In the genomic region with DNA sequence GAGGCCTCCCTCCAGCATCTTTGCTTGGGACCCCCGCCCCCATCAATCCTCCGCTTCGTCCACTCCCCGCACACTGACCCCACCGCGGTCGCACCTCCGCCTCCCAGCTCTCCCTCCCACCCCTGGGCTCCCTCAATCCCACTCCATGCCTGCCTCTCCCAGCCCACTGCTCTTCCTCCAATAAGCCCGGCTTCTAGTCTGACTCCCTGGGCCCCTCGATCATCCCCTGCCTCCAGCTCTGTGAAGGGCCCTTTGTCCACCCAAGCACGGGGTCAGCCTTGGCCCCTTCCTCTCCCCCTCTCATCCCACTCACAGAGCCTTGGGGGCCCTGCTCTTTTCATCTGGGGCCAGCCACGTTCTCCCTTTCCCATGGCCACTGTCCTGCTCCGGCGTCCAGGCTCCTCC, we compare ENCODE assay signal across 8 cellular contexts. TPM values are rescaled to one million over a fixed set of nuclear protein-coding genes. Genes with fewer than 3 reads are reported as not detected.
DNase-seq lines count a peak whose midpoint lies in the region; ATAC-seq and TF ChIP-seq lines count a peak whose summit lies in the region.

No MANE protein-coding gene starts in this region.

- TF ChIP-seq EP300 in suprapubic skin (IDR thresholded peaks at IDR 0.05): no peak

- H3K4me3 ChIP-seq in adipocyte (ENCODE audit: low read length) (peak overlapping the region; percentile 87), left lung (peak overlapping the region; percentile 41 to 54), suprapubic skin (peak overlapping the region; percentile 72)

- H3K27me3 Mint-ChIP-seq in T-helper 2 cell treated with Interferon-gamma antibody and Interleukin-4, amounts not matched to agents 5 μg/mL and 100 μg/mL, for 36 hours (ENCODE audit: low read depth): peaks cover 31% of the 10 kb centered on the region

- peaks cover 2% of the 10 kb centered on the region for H3K36me3 Mint-ChIP-seq in T-helper 2 cell treated with Interferon-gamma antibody and Interleukin-4, amounts not matched to agents 5 μg/mL and 100 μg/mL, for 36 hours (ENCODE audit: low read depth)

- no peak for ATAC-seq in left lung
- ATAC-seq in foreskin keratinocyte: no peak
- ATAC-seq in GM18907 (IDR thresholded peaks at IDR 0.05; ENCODE audit: unreplicated experiment): no peak

- no peak for TF ChIP-seq POLR2A in suprapubic skin (IDR thresholded peaks at IDR 0.05)

- DNase-seq in T-helper 2 cell treated with Interferon-gamma antibody and Interleukin-4, amounts not matched to agents 5 μg/mL and 100 μg/mL, for 36 hours (ENCODE audit: low spot score): no peak
- DNase-seq in T-helper 2 cell (no peak), adipocyte (ENCODE audit: low read depth) (no peak), left lung (no peak), suprapubic skin (ENCODE audit: low spot score in 2 of 2) (peak in 1 of 2 donors; percentile 72), foreskin keratinocyte (no peak), SKM-1 treated with dmso at 0.1 percent for 144 hours (lab: John Stamatoyannopoulos, UW; ENCODE audit: unreplicated experiment) (no peak)

- intact Hi-C loops in left lung (cut with DNase I): no loop called here

- peaks cover 4% of the 10 kb centered on the region for H3K4me1 Mint-ChIP-seq in T-helper 2 cell treated with Interferon-gamma antibody and Interleukin-4, amounts not matched to agents 5 μg/mL and 100 μg/mL, for 36 hours (ENCODE audit: low read depth)

- WGBS in suprapubic skin: 58% methylated on average over 14 of the region's 14 CpGs

- H3K27me3 ChIP-seq in adipocyte (replicated peaks; ENCODE audit: control insufficient read depth, insufficient read depth, low read length) (no peaks in the 10 kb centered on the region), left lung (peaks cover 29 to 76% of the 10 kb centered on the region in 2 donors), suprapubic skin (peaks cover 19% of the 10 kb centered on the region), foreskin keratinocyte (peaks cover 2% of the 10 kb centered on the region)

- H3K27ac ChIP-seq in left lung: peak overlapping the region; percentile 58 to 91
- peak overlapping the region; percentile 92 for H3K27ac ChIP-seq in suprapubic skin
- no peak overlapping the region for H3K27ac ChIP-seq in foreskin keratinocyte

- peak overlapping the region; percentile 80 for H3K4me3 Mint-ChIP-seq in T-helper 2 cell treated with Interferon-gamma antibody and Interleukin-4, amounts not matched to agents 5 μg/mL and 100 μg/mL, for 36 hours

- TF ChIP-seq CTCF in left lung (IDR thresholded peaks at IDR 0.05) (no peak), suprapubic skin (IDR thresholded peaks at IDR 0.05) (no peak), foreskin keratinocyte (conservative IDR thresholded peaks at IDR 0.05) (no peak)

- H3K9me3 Mint-ChIP-seq in T-helper 2 cell treated with Interferon-gamma antibody and Interleukin-4, amounts not matched to agents 5 μg/mL and 100 μg/mL, for 36 hours: no peaks in the 10 kb centered on the region

- H3K27ac Mint-ChIP-seq in T-helper 2 cell treated with Interferon-gamma antibody and Interleukin-4, amounts not matched to agents 5 μg/mL and 100 μg/mL, for 36 hours: peak overlapping the region; percentile 58

- peak overlapping the region; percentile 91 for H3K9ac ChIP-seq in adipocyte (ENCODE audit: low read length)

- H3K4me1 ChIP-seq in adipocyte (ENCODE audit: control insufficient read depth, insufficient read depth, low read length) (peaks cover 12% of the 10 kb centered on the region), left lung (peaks cover 13 to 43% of the 10 kb centered on the region in 2 donors), suprapubic skin (peaks cover 43% of the 10 kb centered on the region), foreskin keratinocyte (no peaks in the 10 kb centered on the region)

- H3K9me3 ChIP-seq in adipocyte (ENCODE audit: control insufficient read depth, low read length) (no peaks in the 10 kb centered on the region), left lung (no peaks in the 10 kb centered on the region), suprapubic skin (no peaks in the 10 kb centered on the region)

- H3K36me3 ChIP-seq in adipocyte (ENCODE audit: control insufficient read depth, insufficient read depth, low read length, severe bottlenecking): no peaks in the 10 kb centered on the region
- H3K36me3 ChIP-seq in left lung: no peaks in the 10 kb centered on the region
- H3K36me3 ChIP-seq in suprapubic skin: no peaks in the 10 kb centered on the region

RNA-seq across cellular contexts. Expression of a gene that starts 1.5 kb away (rescaled TPM):
- 1 to 10 TPM; 5.7 to 6.2 TPM for total RNA-seq in left lung
- total RNA-seq in suprapubic skin: 1 to 10 TPM; 2.5 to 5.7 (median 3.8) TPM
- 7.4 and 8.7 TPM in 2 replicates for total RNA-seq in foreskin keratinocyte
- polyA plus RNA-seq in foreskin keratinocyte: 6.6 and 7.2 TPM in 2 replicates

RNA-seq across cellular contexts. Expression of a gene that starts 56.5 kb away (rescaled TPM):
- 10 to 100 TPM; 66.0 to 70.0 TPM for total RNA-seq in left lung
- 10 to 100 TPM; 45.7 to 86.1 (median 60.5) TPM for total RNA-seq in suprapubic skin
- total RNA-seq in foreskin keratinocyte: 50.4 and 64.0 TPM in 2 replicates
- 53.7 and 64.9 TPM in 2 replicates for polyA plus RNA-seq in foreskin keratinocyte
